Comparison of ENCODE assay signal across 3 cellular contexts in genomic region chr17:76848670-76849069, GRCh38.
TF ChIP-seq lines count a peak whose summit lies in the region.

No MANE protein-coding gene starts in this region.

TF ChIP-seq in SK-N-SH, 30 proteins besides CTCF, POLR2A, EP300 and RAD21:
- TF ChIP-seq NRF1 (IDR thresholded peaks at IDR 0.05; ENCODE audit: low read depth, low read length) = no peak
- TF ChIP-seq POLR2AphosphoS5 (IDR thresholded peaks at IDR 0.05; ENCODE audit: low read depth, low read length) = no peak
- TF ChIP-seq FOXJ3 (CRISPR knock-in tag; IDR thresholded peaks at IDR 0.05) = peak; percentile 19; the same call in 1 of the 2 replicates
TF ChIP-seq in SK-N-SH: peak in this region for 1.

TF ChIP-seq in SK-N-SH treated with all-trans-retinoic acid at 6 μM for 48 hours, 23 proteins besides CTCF, POLR2A, EP300 and RAD21:
- TF ChIP-seq TSHZ2 (CRISPR knock-in tag; IDR thresholded peaks at IDR 0.05) (no peak), ARNTL (CRISPR knock-in tag; IDR thresholded peaks at IDR 0.05; ENCODE audit: borderline replicate concordance, low read depth) (no peak), ZFP30 (CRISPR knock-in tag; IDR thresholded peaks at IDR 0.05) (no peak), ISL1 (CRISPR knock-in tag; IDR thresholded peaks at IDR 0.05) (no peak), PPARA (CRISPR knock-in tag; IDR thresholded peaks at IDR 0.05; ENCODE audit: borderline replicate concordance) (no peak), ZNF70 (CRISPR knock-in tag; IDR thresholded peaks at IDR 0.05) (no peak), ESRRG (CRISPR knock-in tag; IDR thresholded peaks at IDR 0.05) (no peak), ZFP3 (CRISPR knock-in tag; IDR thresholded peaks at IDR 0.05) (no peak), CSRNP3 (CRISPR knock-in tag; IDR thresholded peaks at IDR 0.05) (no peak), SNAI2 (CRISPR knock-in tag; IDR thresholded peaks at IDR 0.05) (no peak)
TF ChIP-seq in SK-N-SH treated with all-trans-retinoic acid at 6 μM for 48 hours: peak in this region for 0.

TF ChIP-seq in K562, 482 proteins besides CTCF, POLR2A, EP300 and RAD21 (continues in another document):
- peak; percentile 89 for TF ChIP-seq CTBP1 (IDR thresholded peaks at IDR 0.05; ENCODE audit: borderline replicate concordance)
- no peak for TF ChIP-seq THAP12 (CRISPR knock-in tag; IDR thresholded peaks at IDR 0.05)
- no peak for TF ChIP-seq SMARCA5 (IDR thresholded peaks at IDR 0.05)
- TF ChIP-seq GATA2 (CRISPR knock-in tag; IDR thresholded peaks at IDR 0.05) = peak; percentile 82
- no peak for TF ChIP-seq KDM5B (IDR thresholded peaks at IDR 0.05; ENCODE audit: insufficient replicate concordance, low read depth, low read length)
- no peak for TF ChIP-seq DMBX1 (CRISPR knock-in tag; IDR thresholded peaks at IDR 0.05; ENCODE audit: borderline replicate concordance)
- TF ChIP-seq DPF2 (IDR thresholded peaks at IDR 0.05) = peak; percentile 61; the same call in 1 of the 2 replicates
- 0 out of 2 replicates have a peak, but pooled peaks have one; percentile 26 for TF ChIP-seq NFIC (IDR thresholded peaks at IDR 0.05)
- no peak for TF ChIP-seq CHD2 (IDR thresholded peaks at IDR 0.05; ENCODE audit: low read depth, low read length)
- no peak for TF ChIP-seq NONO (IDR thresholded peaks at IDR 0.05; ENCODE audit: low read depth in 2 of 2, low read length in 1 of 2)
- TF ChIP-seq CGGBP1 (CRISPR knock-in tag; IDR thresholded peaks at IDR 0.05) = no peak
- TF ChIP-seq PCBP2 (IDR thresholded peaks at IDR 0.05; ENCODE audit: low read depth, low read length, poor library complexity, severe bottlenecking) = no peak
- TF ChIP-seq SIX5 (IDR thresholded peaks at IDR 0.05; ENCODE audit: borderline replicate concordance in 1 of 2, insufficient read depth in 1 of 2, low read depth in 1 of 2, low read length in 2 of 2) = no peak
- peak in 1 of 2 experiments; percentile 14; a peak in 1 of 4 replicates for TF ChIP-seq KDM1A (IDR thresholded peaks at IDR 0.05)
- no peak for TF ChIP-seq E2F5 (CRISPR knock-in tag; IDR thresholded peaks at IDR 0.05)
- peak; percentile 44; the same call in 1 of the 2 replicates for TF ChIP-seq FOXM1 (IDR thresholded peaks at IDR 0.05; ENCODE audit: low read depth)
- no peak for TF ChIP-seq FOXM1 (CRISPR knock-in tag; IDR thresholded peaks at IDR 0.05; ENCODE audit: low read depth)
- no peak for TF ChIP-seq GATAD2B (IDR thresholded peaks at IDR 0.05; ENCODE audit: borderline replicate concordance)
- no peak for TF ChIP-seq MCM7 (IDR thresholded peaks at IDR 0.05)
- TF ChIP-seq MCM3 (IDR thresholded peaks at IDR 0.05) = no peak
- TF ChIP-seq ZBTB33 (CRISPR knock-in tag; IDR thresholded peaks at IDR 0.05) = no peak
- no peak for TF ChIP-seq ELK1 (CRISPR knock-in tag; IDR thresholded peaks at IDR 0.05)
- TF ChIP-seq MCM5 (IDR thresholded peaks at IDR 0.05; ENCODE audit: low read depth) = no peak
- TF ChIP-seq MTA2 (IDR thresholded peaks at IDR 0.05; ENCODE audit: low read depth) = peak; percentile 54; the same call in 1 of the 2 replicates
- no peak for TF ChIP-seq ELK3 (CRISPR knock-in tag; IDR thresholded peaks at IDR 0.05)
- TF ChIP-seq ZFP36 (IDR thresholded peaks at IDR 0.05; ENCODE audit: low read depth, low read length, partially characterized antibody) = peak; percentile 6
- no peak for TF ChIP-seq NCOA1 (IDR thresholded peaks at IDR 0.05; ENCODE audit: low read depth)
- TF ChIP-seq NFYB (IDR thresholded peaks at IDR 0.05; ENCODE audit: extremely low read depth, insufficient read length) = no peak
- 0 out of 2 replicates have a peak, but pooled peaks have one; percentile 31 for TF ChIP-seq KLF16 (IDR thresholded peaks at IDR 0.05)
- no peak for TF ChIP-seq SIN3B (IDR thresholded peaks at IDR 0.05; ENCODE audit: low read depth)
- no peak for TF ChIP-seq ZBED1 (IDR thresholded peaks at IDR 0.05)
- no peak for TF ChIP-seq WHSC1 (IDR thresholded peaks at IDR 0.05; ENCODE audit: low read length)
- TF ChIP-seq MNT (conservative IDR thresholded peaks at IDR 0.05) = no peak
- TF ChIP-seq POLR2AphosphoS2 (IDR thresholded peaks at IDR 0.05; ENCODE audit: low read length) = no peak
- no peak for TF ChIP-seq POLR3G (IDR thresholded peaks at IDR 0.05; ENCODE audit: extremely low read depth, insufficient read length, insufficient replicate concordance)
- TF ChIP-seq POLR3A (IDR thresholded peaks at IDR 0.05; ENCODE audit: borderline replicate concordance, extremely low read depth, insufficient read depth, insufficient read length) = no peak
- no peak for TF ChIP-seq ZNF512 (tag; IDR thresholded peaks at IDR 0.05)
- TF ChIP-seq PCBP1 (IDR thresholded peaks at IDR 0.05; ENCODE audit: low read depth, low read length, poor library complexity, severe bottlenecking) = no peak
- TF ChIP-seq ZSCAN32 (CRISPR knock-in tag; IDR thresholded peaks at IDR 0.05) = no peak
- no peak for TF ChIP-seq ZNF274 (IDR thresholded peaks at IDR 0.05; ENCODE audit: borderline replicate concordance, low read depth, low read length)
- TF ChIP-seq CC2D1A (IDR thresholded peaks at IDR 0.05) = peak; percentile 42; the same call in 1 of the 2 replicates
- peak; percentile 75 for TF ChIP-seq NCOR1 (IDR thresholded peaks at IDR 0.05)
- TF ChIP-seq POLR2AphosphoS5 (IDR thresholded peaks at IDR 0.05; ENCODE audit: control insufficient read depth, insufficient read depth, low read depth, low read length) = peak; percentile 55; the same call in 1 of the 2 replicates
- peak; percentile 89 for TF ChIP-seq ARID1B (IDR thresholded peaks at IDR 0.05)
- peak; percentile 78 for TF ChIP-seq TEAD4 (IDR thresholded peaks at IDR 0.05; ENCODE audit: low read length)
- no peak for TF ChIP-seq TEAD4 (CRISPR knock-in tag; IDR thresholded peaks at IDR 0.05; ENCODE audit: borderline replicate concordance)
- no peak for TF ChIP-seq CHCHD3 (CRISPR knock-in tag; IDR thresholded peaks at IDR 0.05)
- peak; percentile 55; the same call in 1 of the 2 replicates for TF ChIP-seq LEF1 (IDR thresholded peaks at IDR 0.05)
- no peak for TF ChIP-seq HBP1 (CRISPR knock-in tag; IDR thresholded peaks at IDR 0.05)
- TF ChIP-seq ZNF717 (CRISPR knock-in tag; IDR thresholded peaks at IDR 0.05) = no peak
- 0 out of 2 replicates have a peak, but pooled peaks have one; percentile 29 for TF ChIP-seq STAT5A (IDR thresholded peaks at IDR 0.05; ENCODE audit: borderline replicate concordance, low read length)
- TF ChIP-seq PRMT5 (CRISPR knock-in tag; IDR thresholded peaks at IDR 0.05) = no peak
- no peak for TF ChIP-seq KAT8 (IDR thresholded peaks at IDR 0.05; ENCODE audit: low read depth)
- no peak for TF ChIP-seq MBD1 (CRISPR knock-in tag; IDR thresholded peaks at IDR 0.05)
